Comparison of ENCODE assay signal across 26 cellular contexts in genomic region chr17:34725740-34726139, GRCh38.
"Had no signal": no experiment of that assay in that cellular context is flagged by ENCODE, and none has a peak within 500 bp of the region (broad histone marks: within the 10 kb centered on the region; RNA-seq: fewer than 3 reads in every experiment).

No MANE protein-coding gene starts in this region.

- H3K9ac ChIP-seq: parathyroid adenoma had no signal

- H3K27me3 Mint-ChIP-seq: activated naive CD8-positive, alpha-beta T cell had no signal

- H3K27ac ChIP-seq: adrenal gland, ascending aorta, brain microvascular endothelial cell, esophagus squamous epithelium, gastrocnemius medialis, neutrophil, parathyroid adenoma, right lobe of liver, skin epidermis, tibial artery, uterus, WERI-Rb-1 had no signal

- H3K4me1 Mint-ChIP-seq: activated T-helper 17 cell treated with anti-CD3 and anti-CD28 coated beads, Interleukin-2, amount 50 U/mL, for 72 hours; nephron; stimulated activated effector memory CD8-positive, alpha-beta T cell treated with anti-CD3 and anti-CD28 coated beads, Interleukin-12 subunit alpha, Interleukin-12 subunit beta, amount 100 ng/mL, for 72 hours; stimulated activated naive CD8-positive, alpha-beta T cell treated with anti-CD3 and anti-CD28 coated beads, Interleukin-15, amount 100 ng/mL, for 72 hours had no signal

- H3K9me3 ChIP-seq: adrenal gland, ascending aorta, esophagus squamous epithelium, gastrocnemius medialis, neutrophil, right lobe of liver, tibial artery, uterus had no signal

- H3K36me3 Mint-ChIP-seq: activated naive CD8-positive, alpha-beta T cell; stimulated activated effector memory CD8-positive, alpha-beta T cell treated with anti-CD3 and anti-CD28 coated beads, Interleukin-12 subunit alpha, Interleukin-12 subunit beta, amount 100 ng/mL, for 72 hours had no signal

- H3K4me1 ChIP-seq: adrenal gland, ascending aorta, esophagus squamous epithelium, gastrocnemius medialis, parathyroid adenoma, right lobe of liver, tibial artery, uterus had no signal

- DNase-seq: activated CD4-positive, alpha-beta T cell treated with anti-CD3 and anti-CD28 coated beads, Interleukin-2, amount 50 U/mL, for 1 hour; activated CD4-positive, CD25-positive, alpha-beta regulatory T cell treated with anti-CD3 and anti-CD28 coated beads, Interleukin-2, amount 50 U/mL, for 72 hours; activated T-cell treated with anti-CD3 and anti-CD28 coated beads, Interleukin-2, amount 50 U/mL, for 1 hour; adrenal gland; brain microvascular endothelial cell; caudate nucleus; effector memory CD8-positive, alpha-beta T cell; esophagus squamous epithelium; gastrocnemius medialis; hypothalamus; mesenchymal stem cell; stimulated activated CD4-positive, alpha-beta T cell treated with anti-CD3 and anti-CD28 coated beads, Interleukin-1b, Interleukin-23, amount 100 ng/mL, for 48 hours; stimulated activated naive CD8-positive, alpha-beta T cell treated with anti-CD3 and anti-CD28 coated beads, Interleukin-15, amount 100 ng/mL, for 72 hours; tibial artery; uterus; WERI-Rb-1 had no signal

- H3K27ac Mint-ChIP-seq: activated naive CD8-positive, alpha-beta T cell; activated T-helper 17 cell treated with anti-CD3 and anti-CD28 coated beads, Interleukin-2, amount 50 U/mL, for 72 hours; effector memory CD8-positive, alpha-beta T cell; nephron; stimulated activated effector memory CD8-positive, alpha-beta T cell treated with anti-CD3 and anti-CD28 coated beads, Interleukin-12 subunit alpha, Interleukin-12 subunit beta, amount 100 ng/mL, for 72 hours; stimulated activated naive CD8-positive, alpha-beta T cell treated with anti-CD3 and anti-CD28 coated beads, Interleukin-15, amount 100 ng/mL, for 72 hours; T-helper 2 cell treated with Interferon-gamma antibody and Interleukin-4, amounts not matched to agents 5 μg/mL and 100 μg/mL, for 36 hours had no signal

- H3K27me3 ChIP-seq: adrenal gland, ascending aorta, brain microvascular endothelial cell, right lobe of liver, uterus had no signal

- H3K9me3 Mint-ChIP-seq: activated T-helper 17 cell treated with anti-CD3 and anti-CD28 coated beads, Interleukin-2, amount 50 U/mL, for 72 hours; effector memory CD8-positive, alpha-beta T cell; nephron; stimulated activated effector memory CD8-positive, alpha-beta T cell treated with anti-CD3 and anti-CD28 coated beads, Interleukin-12 subunit alpha, Interleukin-12 subunit beta, amount 100 ng/mL, for 72 hours; stimulated activated naive CD8-positive, alpha-beta T cell treated with anti-CD3 and anti-CD28 coated beads, Interleukin-15, amount 100 ng/mL, for 72 hours; T-helper 2 cell treated with Interferon-gamma antibody and Interleukin-4, amounts not matched to agents 5 μg/mL and 100 μg/mL, for 36 hours had no signal

- H3K4me3 Mint-ChIP-seq: activated naive CD8-positive, alpha-beta T cell; activated T-helper 17 cell treated with anti-CD3 and anti-CD28 coated beads, Interleukin-2, amount 50 U/mL, for 72 hours; effector memory CD8-positive, alpha-beta T cell; nephron; stimulated activated effector memory CD8-positive, alpha-beta T cell treated with anti-CD3 and anti-CD28 coated beads, Interleukin-12 subunit alpha, Interleukin-12 subunit beta, amount 100 ng/mL, for 72 hours; stimulated activated naive CD8-positive, alpha-beta T cell treated with anti-CD3 and anti-CD28 coated beads, Interleukin-15, amount 100 ng/mL, for 72 hours; T-helper 2 cell treated with Interferon-gamma antibody and Interleukin-4, amounts not matched to agents 5 μg/mL and 100 μg/mL, for 36 hours had no signal

- H3K36me3 ChIP-seq: adrenal gland, ascending aorta, brain microvascular endothelial cell, esophagus squamous epithelium, gastrocnemius medialis, neutrophil, right lobe of liver, tibial artery, uterus, WERI-Rb-1 had no signal

- H3K4me3 ChIP-seq: adrenal gland, ascending aorta, esophagus squamous epithelium, gastrocnemius medialis, right lobe of liver, skin epidermis, tibial artery, uterus had no signal
